1 cellular context compared by ENCODE assay signal in genomic region chrX:119982145-119982544, GRCh38.
TF ChIP-seq lines count a peak whose summit lies in the region.

No MANE protein-coding gene starts in this region.

TF ChIP-seq in K562, 482 proteins besides CTCF, POLR2A, EP300 and RAD21 (continued from another document):
- no peak for TF ChIP-seq AFF1 (IDR thresholded peaks at IDR 0.05; ENCODE audit: low read depth in 1 of 2, partially characterized antibody in 2 of 2)
TF ChIP-seq in K562: peak in this region for 2.
